ENCODE assay signal across 11 cellular contexts in genomic region chr18:34321075-34321474, GRCh38.
DNase-seq lines count a peak whose midpoint lies in the region; ATAC-seq and TF ChIP-seq lines count a peak whose summit lies in the region.
"Had no signal": no experiment of that assay in that cellular context is flagged by ENCODE, and none has a peak within 500 bp of the region (broad histone marks: within the 10 kb centered on the region; RNA-seq: fewer than 3 reads in every experiment).

No MANE protein-coding gene starts in this region.

- no peaks in the 10 kb centered on the region for H3K9me3 ChIP-seq in upper lobe of right lung

- no peaks in the 10 kb centered on the region for H3K36me3 ChIP-seq in upper lobe of right lung

- no peak overlapping the region for H3K27ac ChIP-seq in upper lobe of right lung

- no peak for TF ChIP-seq CTCF in upper lobe of right lung (IDR thresholded peaks at IDR 0.05)

- no peak overlapping the region for H3K4me3 ChIP-seq in upper lobe of right lung

- intact Hi-C loops in upper lobe of right lung (cut with DNase I), result no loop called here

- no peak for DNase-seq in upper lobe of right lung
- no peak for DNase-seq in NCI-H146 (lab: John Stamatoyannopoulos, UW)
- no peak for DNase-seq in GM03348 (ENCODE audit: low spot score)
- DNase-seq: activated naive CD8-positive, alpha-beta T cell treated with anti-CD3 and anti-CD28 coated beads, Interleukin-2, amount 10 ng/mL, durations not matched to agents 7 days and 5 days; CD4-positive, alpha-beta T cell; GF-D8 had no signal

- ATAC-seq in GM18909 (IDR thresholded peaks at IDR 0.05; ENCODE audit: poor library complexity, unreplicated experiment) (peak; percentile 86), GM21619 (IDR thresholded peaks at IDR 0.05; ENCODE audit: unreplicated experiment) (peak; percentile 71), HG03097 (IDR thresholded peaks at IDR 0.05; ENCODE audit: low FRiP score, unreplicated experiment) (peak; percentile 60), upper lobe of right lung (peak; percentile 24), SK-N-SH treated with all-trans-retinoic acid at 6 μM for 48 hours (no peak)
- ATAC-seq: esophagus mucosa had no signal

- no peaks in the 10 kb centered on the region for H3K4me1 ChIP-seq in upper lobe of right lung

- no peaks in the 10 kb centered on the region for H3K27me3 ChIP-seq in upper lobe of right lung

TF ChIP-seq in SK-N-SH treated with all-trans-retinoic acid at 6 μM for 48 hours, 23 proteins besides CTCF, POLR2A, EP300 and RAD21:
- no peak for TF ChIP-seq ZFP3 (CRISPR knock-in tag; IDR thresholded peaks at IDR 0.05)
